1 cellular context compared by ENCODE assay signal in the genomic region with DNA sequence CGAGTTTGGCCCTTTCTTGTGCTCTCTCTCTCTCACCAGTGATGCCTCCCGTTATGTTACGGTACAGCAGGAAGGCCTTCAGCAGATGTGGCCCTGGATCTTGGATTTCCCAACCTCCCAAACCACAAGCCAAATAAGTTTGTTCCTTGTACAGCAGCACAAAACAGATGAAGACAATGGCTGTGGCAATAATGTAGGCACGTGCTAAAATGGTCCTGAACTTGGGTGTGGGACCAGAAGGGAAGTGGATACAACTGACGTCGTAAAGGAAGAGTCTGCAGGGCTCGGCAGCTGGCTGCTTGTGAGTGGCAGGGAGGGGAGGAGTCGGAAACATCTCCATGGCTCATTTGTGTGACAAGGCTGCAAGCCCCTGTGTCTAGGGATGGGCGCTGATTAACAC.
TF ChIP-seq lines count a peak whose summit lies in the region.

No MANE protein-coding gene starts in this region.

TF ChIP-seq in K562, 482 proteins besides CTCF, POLR2A, EP300 and RAD21:
- TF ChIP-seq, protein P1, sequence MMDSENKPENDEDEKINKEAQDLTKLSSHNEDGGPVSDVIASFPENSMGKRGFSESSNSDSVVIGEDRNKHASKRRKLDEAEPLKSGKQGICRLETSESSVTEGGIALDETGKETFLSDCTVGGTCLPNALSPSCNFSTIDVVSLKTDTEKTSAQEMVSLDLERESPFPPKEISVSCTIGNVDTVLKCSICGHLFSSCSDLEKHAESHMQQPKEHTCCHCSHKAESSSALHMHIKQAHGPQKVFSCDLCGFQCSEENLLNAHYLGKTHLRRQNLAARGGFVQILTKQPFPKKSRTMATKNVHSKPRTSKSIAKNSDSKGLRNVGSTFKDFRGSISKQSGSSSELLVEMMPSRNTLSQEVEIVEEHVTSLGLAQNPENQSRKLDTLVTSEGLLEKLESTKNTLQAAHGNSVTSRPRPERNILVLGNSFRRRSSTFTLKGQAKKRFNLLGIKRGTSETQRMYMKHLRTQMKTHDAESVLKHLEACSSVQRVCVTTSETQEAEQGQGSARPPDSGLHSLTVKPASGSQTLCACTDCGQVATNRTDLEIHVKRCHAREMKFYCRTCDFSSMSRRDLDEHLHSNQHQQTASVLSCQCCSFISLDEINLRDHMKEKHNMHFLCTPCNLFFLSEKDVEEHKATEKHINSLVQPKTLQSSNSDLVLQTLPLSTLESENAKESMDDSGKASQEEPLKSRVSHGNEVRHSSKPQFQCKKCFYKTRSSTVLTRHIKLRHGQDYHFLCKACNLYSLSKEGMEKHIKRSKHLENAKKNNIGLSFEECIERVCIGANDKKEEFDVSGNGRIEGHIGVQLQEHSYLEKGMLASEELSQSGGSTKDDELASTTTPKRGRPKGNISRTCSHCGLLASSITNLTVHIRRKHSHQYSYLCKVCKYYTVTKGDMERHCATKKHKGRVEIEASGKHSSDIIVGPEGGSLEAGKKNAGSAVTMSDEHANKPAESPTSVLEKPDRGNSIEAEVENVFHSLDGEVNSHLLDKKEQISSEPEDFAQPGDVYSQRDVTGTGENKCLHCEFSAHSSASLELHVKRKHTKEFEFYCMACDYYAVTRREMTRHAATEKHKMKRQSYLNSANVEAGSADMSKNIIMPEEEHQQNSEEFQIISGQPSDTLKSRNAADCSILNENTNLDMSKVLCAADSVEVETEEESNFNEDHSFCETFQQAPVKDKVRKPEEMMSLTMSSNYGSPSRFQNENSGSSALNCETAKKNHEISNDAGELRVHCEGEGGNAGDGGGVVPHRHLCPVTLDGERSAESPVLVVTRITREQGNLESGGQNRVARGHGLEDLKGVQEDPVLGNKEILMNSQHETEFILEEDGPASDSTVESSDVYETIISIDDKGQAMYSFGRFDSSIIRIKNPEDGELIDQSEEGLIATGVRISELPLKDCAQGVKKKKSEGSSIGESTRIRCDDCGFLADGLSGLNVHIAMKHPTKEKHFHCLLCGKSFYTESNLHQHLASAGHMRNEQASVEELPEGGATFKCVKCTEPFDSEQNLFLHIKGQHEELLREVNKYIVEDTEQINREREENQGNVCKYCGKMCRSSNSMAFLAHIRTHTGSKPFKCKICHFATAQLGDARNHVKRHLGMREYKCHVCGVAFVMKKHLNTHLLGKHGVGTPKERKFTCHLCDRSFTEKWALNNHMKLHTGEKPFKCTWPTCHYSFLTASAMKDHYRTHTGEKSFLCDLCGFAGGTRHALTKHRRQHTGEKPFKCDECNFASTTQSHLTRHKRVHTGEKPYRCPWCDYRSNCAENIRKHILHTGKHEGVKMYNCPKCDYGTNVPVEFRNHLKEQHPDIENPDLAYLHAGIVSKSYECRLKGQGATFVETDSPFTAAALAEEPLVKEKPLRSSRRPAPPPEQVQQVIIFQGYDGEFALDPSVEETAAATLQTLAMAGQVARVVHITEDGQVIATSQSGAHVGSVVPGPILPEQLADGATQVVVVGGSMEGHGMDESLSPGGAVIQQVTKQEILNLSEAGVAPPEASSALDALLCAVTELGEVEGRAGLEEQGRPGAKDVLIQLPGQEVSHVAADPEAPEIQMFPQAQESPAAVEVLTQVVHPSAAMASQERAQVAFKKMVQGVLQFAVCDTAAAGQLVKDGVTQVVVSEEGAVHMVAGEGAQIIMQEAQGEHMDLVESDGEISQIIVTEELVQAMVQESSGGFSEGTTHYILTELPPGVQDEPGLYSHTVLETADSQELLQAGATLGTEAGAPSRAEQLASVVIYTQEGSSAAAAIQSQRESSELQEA (IDR thresholded peaks at IDR 0.05; ENCODE audit: low read depth), result no peak
- TF ChIP-seq, protein P2, sequence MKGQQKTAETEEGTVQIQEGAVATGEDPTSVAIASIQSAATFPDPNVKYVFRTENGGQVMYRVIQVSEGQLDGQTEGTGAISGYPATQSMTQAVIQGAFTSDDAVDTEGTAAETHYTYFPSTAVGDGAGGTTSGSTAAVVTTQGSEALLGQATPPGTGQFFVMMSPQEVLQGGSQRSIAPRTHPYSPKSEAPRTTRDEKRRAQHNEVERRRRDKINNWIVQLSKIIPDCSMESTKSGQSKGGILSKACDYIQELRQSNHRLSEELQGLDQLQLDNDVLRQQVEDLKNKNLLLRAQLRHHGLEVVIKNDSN (CRISPR knock-in tag; IDR thresholded peaks at IDR 0.05), result no peak
- no peak for TF ChIP-seq FOXJ2 (tag; IDR thresholded peaks at IDR 0.05)
- TF ChIP-seq, protein P3, sequence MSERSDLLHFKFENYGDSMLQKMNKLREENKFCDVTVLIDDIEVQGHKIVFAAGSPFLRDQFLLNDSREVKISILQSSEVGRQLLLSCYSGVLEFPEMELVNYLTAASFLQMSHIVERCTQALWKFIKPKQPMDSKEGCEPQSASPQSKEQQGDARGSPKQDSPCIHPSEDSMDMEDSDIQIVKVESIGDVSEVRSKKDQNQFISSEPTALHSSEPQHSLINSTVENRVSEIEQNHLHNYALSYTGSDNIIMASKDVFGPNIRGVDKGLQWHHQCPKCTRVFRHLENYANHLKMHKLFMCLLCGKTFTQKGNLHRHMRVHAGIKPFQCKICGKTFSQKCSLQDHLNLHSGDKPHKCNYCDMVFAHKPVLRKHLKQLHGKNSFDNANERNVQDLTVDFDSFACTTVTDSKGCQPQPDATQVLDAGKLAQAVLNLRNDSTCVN (CRISPR knock-in tag; IDR thresholded peaks at IDR 0.05), result no peak
- TF ChIP-seq, protein P4, sequence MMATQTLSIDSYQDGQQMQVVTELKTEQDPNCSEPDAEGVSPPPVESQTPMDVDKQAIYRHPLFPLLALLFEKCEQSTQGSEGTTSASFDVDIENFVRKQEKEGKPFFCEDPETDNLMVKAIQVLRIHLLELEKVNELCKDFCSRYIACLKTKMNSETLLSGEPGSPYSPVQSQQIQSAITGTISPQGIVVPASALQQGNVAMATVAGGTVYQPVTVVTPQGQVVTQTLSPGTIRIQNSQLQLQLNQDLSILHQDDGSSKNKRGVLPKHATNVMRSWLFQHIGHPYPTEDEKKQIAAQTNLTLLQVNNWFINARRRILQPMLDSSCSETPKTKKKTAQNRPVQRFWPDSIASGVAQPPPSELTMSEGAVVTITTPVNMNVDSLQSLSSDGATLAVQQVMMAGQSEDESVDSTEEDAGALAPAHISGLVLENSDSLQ (IDR thresholded peaks at IDR 0.05), result peak; percentile 15; the same call in 1 of the 2 replicates
- TF ChIP-seq, protein P5, sequence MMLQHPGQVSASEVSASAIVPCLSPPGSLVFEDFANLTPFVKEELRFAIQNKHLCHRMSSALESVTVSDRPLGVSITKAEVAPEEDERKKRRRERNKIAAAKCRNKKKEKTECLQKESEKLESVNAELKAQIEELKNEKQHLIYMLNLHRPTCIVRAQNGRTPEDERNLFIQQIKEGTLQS (IDR thresholded peaks at IDR 0.05), result no peak
- TF ChIP-seq, protein P5 (CRISPR knock-in tag; conservative IDR thresholded peaks at IDR 0.05), result no peak
TF ChIP-seq in K562: peak in this region for 1.
